ENCODE assay signal across 9 cellular contexts in genomic region chr12:101759396-101760047, GRCh38. TPM values are rescaled to one million over a fixed set of nuclear protein-coding genes. Genes with fewer than 3 reads are reported as not detected.
DNase-seq lines count a peak whose midpoint lies in the region; ATAC-seq and TF ChIP-seq lines count a peak whose summit lies in the region.
"Had no signal": no experiment of that assay in that cellular context is flagged by ENCODE, and none has a peak within 500 bp of the region (broad histone marks: within the 10 kb centered on the region; RNA-seq: fewer than 3 reads in every experiment).

No MANE protein-coding gene starts in this region.

- no peaks in the 10 kb centered on the region; the same call in 1 of the 2 replicates for H3K4me1 ChIP-seq in H9 (ENCODE audit: insufficient read depth, low read length)
- H3K4me1 ChIP-seq in parathyroid adenoma = no peaks in the 10 kb centered on the region

- H3K36me3 Mint-ChIP-seq in H9 (ENCODE audit: insufficient read depth in 1 of 3, low read depth in 3 of 3) = peaks cover 7 to 55% (median 40%) of the 10 kb centered on the region in 3 experiments; a peak in 6 of 7 replicates
- peaks cover 29% of the 10 kb centered on the region for H3K36me3 Mint-ChIP-seq in stimulated activated memory B cell treated with anti-CD40 and anti-IgM and Interleukin-4, amounts not matched to agents 10 μg/mL and 1 μg/mL and 100 μg/mL, for 72 hours

- H3K27me3 Mint-ChIP-seq in H9 (ENCODE audit: low read depth) = no peaks in the 10 kb centered on the region
- no peaks in the 10 kb centered on the region for H3K27me3 Mint-ChIP-seq in stimulated activated memory B cell treated with anti-CD40 and anti-IgM and Interleukin-4, amounts not matched to agents 10 μg/mL and 1 μg/mL and 100 μg/mL, for 72 hours

- peaks cover 4% of the 10 kb centered on the region for H3K36me3 ChIP-seq in parathyroid adenoma (ENCODE audit: control insufficient read depth, insufficient read depth, low read length)

- H3K9me3 Mint-ChIP-seq in H9 = no peaks in the 10 kb centered on the region
- H3K9me3 Mint-ChIP-seq in stimulated activated memory B cell treated with anti-CD40 and anti-IgM and Interleukin-4, amounts not matched to agents 10 μg/mL and 1 μg/mL and 100 μg/mL, for 72 hours = no peaks in the 10 kb centered on the region

- H3K79me2 ChIP-seq in H9 (ENCODE audit: insufficient read depth, low read length) = no peaks in the 10 kb centered on the region
- H3K79me2 ChIP-seq in parathyroid adenoma = no peaks in the 10 kb centered on the region

- ATAC-seq in HG03025 (IDR thresholded peaks at IDR 0.05; ENCODE audit: low FRiP score, unreplicated experiment) (no peak), GM18873 (IDR thresholded peaks at IDR 0.05; ENCODE audit: low FRiP score, unreplicated experiment) (no peak)
- ATAC-seq in stimulated activated memory B cell treated with anti-CD40 and anti-IgM and Interleukin-4, amounts not matched to agents 10 μg/mL and 1 μg/mL and 100 μg/mL, for 72 hours = no peak

- no peak overlapping the region for H2BK120ac ChIP-seq in H9 (ENCODE audit: low read depth, low read length, poor library complexity, severe bottlenecking)

- H4K8ac ChIP-seq in H9 (replicated peaks; ENCODE audit: insufficient read length, low read depth, low read length) = no peak overlapping the region

- H3K4me2 ChIP-seq in H9 (ENCODE audit: insufficient read depth, insufficient read length, low read length) (no peak overlapping the region), parathyroid adenoma (ENCODE audit: low read length) (no peak overlapping the region)

- no CpG with 5 or more reads among the region's 5 CpGs for WGBS in H9 (ENCODE audit: extremely low coverage, insufficient read length, low lambda C conversion rate)

- H2AFZ ChIP-seq in H9 (ENCODE audit: low read length) (no peak overlapping the region), parathyroid adenoma (no peak overlapping the region)

- no peaks in the 10 kb centered on the region for H3K9me3 ChIP-seq in H9 (ENCODE audit: control insufficient read depth, low read depth, low read length)
- no peaks in the 10 kb centered on the region for H3K9me3 ChIP-seq in parathyroid adenoma (ENCODE audit: control insufficient read depth, low read length)

- H3K27ac ChIP-seq in H9 (ENCODE audit: insufficient read length, low read depth, low read length) = no peak overlapping the region
- H3K27ac ChIP-seq in parathyroid adenoma = no peak overlapping the region
- H3K27ac ChIP-seq: skin epidermis had no signal

- H4K91ac ChIP-seq in H9 (ENCODE audit: insufficient read length, low read depth, low read length) = no peak overlapping the region

- no peak overlapping the region for H2BK20ac ChIP-seq in H9 (ENCODE audit: low read depth, low read length, poor library complexity, severe bottlenecking)

- H3K4me3 ChIP-seq in epithelial cell of esophagus (ENCODE audit: low read length) (no peak overlapping the region), parathyroid adenoma (ENCODE audit: low read depth, low read length) (no peak overlapping the region)
- H3K4me3 ChIP-seq: skin epidermis had no signal

- no peaks in the 10 kb centered on the region for H3K23me2 ChIP-seq in H9 (ENCODE audit: insufficient read length, low read depth, low read length, poor library complexity, severe bottlenecking)

- no peak overlapping the region for H3K4me3 Mint-ChIP-seq in H9
- H3K4me3 Mint-ChIP-seq in stimulated activated memory B cell treated with anti-CD40 and anti-IgM and Interleukin-4, amounts not matched to agents 10 μg/mL and 1 μg/mL and 100 μg/mL, for 72 hours = no peak overlapping the region

- no peak overlapping the region for H2BK12ac ChIP-seq in H9 (ENCODE audit: insufficient read length, low read depth, low read length)

- H2BK15ac ChIP-seq in H9 (ENCODE audit: low read depth, low read length) = no peak overlapping the region

- no peak overlapping the region for H3K14ac ChIP-seq in H9 (ENCODE audit: insufficient read depth, low read length)

- peaks cover 4 to 5% of the 10 kb centered on the region in 2 experiments; a peak in 3 of 4 replicates for H3K4me1 Mint-ChIP-seq in H9
- H3K4me1 Mint-ChIP-seq in stimulated activated memory B cell treated with anti-CD40 and anti-IgM and Interleukin-4, amounts not matched to agents 10 μg/mL and 1 μg/mL and 100 μg/mL, for 72 hours = peaks cover 19% of the 10 kb centered on the region

- H3K9ac ChIP-seq in H9 (ENCODE audit: extremely low read depth, insufficient read length, low read length) = no peak overlapping the region
- no peak overlapping the region for H3K9ac ChIP-seq in parathyroid adenoma

- H3K4ac ChIP-seq in H9 (ENCODE audit: low read depth, low read length) = no peak overlapping the region

- H4K20me1 ChIP-seq in H9 (ENCODE audit: control insufficient read depth, insufficient read depth, insufficient read length) = no peaks in the 10 kb centered on the region

- H3K79me1 ChIP-seq in H9 (ENCODE audit: insufficient read depth, low read depth, low read length, poor library complexity, severe bottlenecking) = no peaks in the 10 kb centered on the region

- no peak overlapping the region for H3K27ac Mint-ChIP-seq in H9
- no peak overlapping the region for H3K27ac Mint-ChIP-seq in stimulated activated memory B cell treated with anti-CD40 and anti-IgM and Interleukin-4, amounts not matched to agents 10 μg/mL and 1 μg/mL and 100 μg/mL, for 72 hours

- H4K5ac ChIP-seq in H9 (ENCODE audit: insufficient read length, low read depth, low read length) = no peak overlapping the region

- H3K56ac ChIP-seq in H9 (ENCODE audit: insufficient read length, low read depth, low read length) = no peak overlapping the region

- TF ChIP-seq CTCF in H9 (conservative IDR thresholded peaks at IDR 0.05) (peak; percentile 77), epithelial cell of esophagus (IDR thresholded peaks at IDR 0.05; ENCODE audit: insufficient read depth, low read depth, low read length, missing control alignments) (peak; percentile 77), parathyroid adenoma (IDR thresholded peaks at IDR 0.05) (peak; percentile 85)

- no peak overlapping the region for H2BK5ac ChIP-seq in H9 (ENCODE audit: insufficient read length, low read length)

- DNase-seq in DMS53 (lab: John Stamatoyannopoulos, UW) = peak; percentile 71
- no peak for DNase-seq in H9
- DNase-seq in OCI-M1 (lab: John Stamatoyannopoulos, UW) = peak; percentile 47
- peak; percentile 52 for DNase-seq in epithelial cell of esophagus (ENCODE audit: low read depth)

- H3K18ac ChIP-seq in H9 (ENCODE audit: insufficient read length, low read depth, low read length) = no peak overlapping the region

- H3K23ac ChIP-seq in H9 (ENCODE audit: insufficient read length, low read depth, low read length) = no peak overlapping the region

- H3K27me3 ChIP-seq in H9 (ENCODE audit: insufficient read depth, low read length) (no peaks in the 10 kb centered on the region), parathyroid adenoma (ENCODE audit: control insufficient read depth, insufficient read depth, low read length) (no peaks in the 10 kb centered on the region)

- no peak overlapping the region for H3T11ph ChIP-seq in H9 (ENCODE audit: low read length)

- H2AK5ac ChIP-seq in H9 (ENCODE audit: insufficient read length, low read length) = no peak overlapping the region

RNA-seq across cellular contexts. Expression of gene SYCP3, which starts 20.3 kb away (rescaled TPM):
- total RNA-seq in H9 (2021) = 0.31 TPM in 1 of 2 replicates, not detected in the other
